ENCODE assay signal across 21 cellular contexts in genomic region chr6:130156908-130157307, GRCh38.
A peak's percentile ranks its signal among the peaks of the same experiment; 100 is the strongest.
DNase-seq lines count a peak whose midpoint lies in the region; ATAC-seq, FAIRE-seq and TF ChIP-seq lines count a peak whose summit lies in the region.
"Had no signal": no experiment of that assay in that cellular context is flagged by ENCODE, and none has a peak within 500 bp of the region (broad histone marks: within the 10 kb centered on the region; RNA-seq: fewer than 3 reads in every experiment).

No MANE protein-coding gene starts in this region.

- WGBS in A549 (ENCODE audit: missing lambda C conversion rate), result 66% methylated on average over 5 of the region's 5 CpGs

- peaks cover 58% of the 10 kb centered on the region for H3K36me3 Mint-ChIP-seq in central memory CD8-positive, alpha-beta T cell (ENCODE audit: insufficient read depth)

- ATAC-seq in A549 (no peak), GM18858 (IDR thresholded peaks at IDR 0.05; ENCODE audit: unreplicated experiment) (no peak)
- ATAC-seq in central memory CD8-positive, alpha-beta T cell (replicated peaks; ENCODE audit: extremely low read depth, poor library complexity, severe bottlenecking), result no peak
- ATAC-seq: CD8-positive, alpha-beta T cell had no signal

- H3K4me1 ChIP-seq in A549 (no peaks in the 10 kb centered on the region), HEK293 (ENCODE audit: control insufficient read depth, insufficient read depth, low read length) (no peaks in the 10 kb centered on the region)
- H3K4me1 ChIP-seq: BLaER1, Caco-2 had no signal

- no peaks in the 10 kb centered on the region for H3K27me3 Mint-ChIP-seq in central memory CD8-positive, alpha-beta T cell
- H3K27me3 Mint-ChIP-seq: B cell; CD4-positive, alpha-beta T cell had no signal

- H3K36me3 ChIP-seq in HEK293 (ENCODE audit: control insufficient read depth in 2 of 2, insufficient read depth in 1 of 2, low read length in 2 of 2), result no peaks in the 10 kb centered on the region
- H3K36me3 ChIP-seq: BLaER1 had no signal

- no peaks in the 10 kb centered on the region for H3K9me3 Mint-ChIP-seq in central memory CD8-positive, alpha-beta T cell
- H3K9me3 Mint-ChIP-seq: CD4-positive, alpha-beta T cell had no signal

- no peak overlapping the region for H3K27ac ChIP-seq in A549
- H3K27ac ChIP-seq in HEK293 (ENCODE audit: extremely low read depth, low read depth, low read length), result no peak overlapping the region
- H3K27ac ChIP-seq: BLaER1, C4-2B had no signal

- H3K27ac Mint-ChIP-seq in central memory CD8-positive, alpha-beta T cell (ENCODE audit: low read depth), result peak overlapping the region; percentile 82
- H3K27ac Mint-ChIP-seq: B cell; CD8-positive, alpha-beta T cell had no signal

- no peak for FAIRE-seq in A549 (lab: Jason Lieb, UNC)
- FAIRE-seq: A204.1, D721Med, G401.6, GM12891 had no signal

- TF ChIP-seq CTCF in A549 (IDR thresholded peaks at IDR 0.05) (no peak), HEK293 (tag by site-specific recombination; IDR thresholded peaks at IDR 0.05) (no peak)

- H3K9me3 ChIP-seq in A549 (no peaks in the 10 kb centered on the region), HEK293 (ENCODE audit: control insufficient read depth, insufficient read depth, low read depth, low read length) (no peaks in the 10 kb centered on the region)
- H3K9me3 ChIP-seq: Caco-2 had no signal

- H3K4me2 ChIP-seq in A549, result no peak overlapping the region
- H3K4me2 ChIP-seq: BLaER1 had no signal

- CTCF ChIA-PET in A549 (lab: Yijun Ruan, JAX), result no interaction called here
- CTCF ChIA-PET in HEK293 (lab: Yijun Ruan, JAX), result no interaction called here

- no peak overlapping the region for H3K4me3 ChIP-seq in A549
- H3K4me3 ChIP-seq in HEK293 (ENCODE audit: low read depth, low read length), result no peak overlapping the region
- H3K4me3 ChIP-seq: BLaER1 had no signal

- no peak overlapping the region for H3K4me3 Mint-ChIP-seq in central memory CD8-positive, alpha-beta T cell
- H3K4me3 Mint-ChIP-seq: B cell; CD4-positive, alpha-beta T cell; CD8-positive, alpha-beta T cell had no signal

- no peak for TF ChIP-seq EP300 in A549 (IDR thresholded peaks at IDR 0.05)

- POLR2A ChIA-PET in A549 (lab: Yijun Ruan, JAX) (no interaction called here), HEK293 (lab: Yijun Ruan, JAX) (no interaction called here)

- peaks cover 30% of the 10 kb centered on the region for H3K4me1 Mint-ChIP-seq in central memory CD8-positive, alpha-beta T cell

- TF ChIP-seq RAD21 in A549 (conservative IDR thresholded peaks at IDR 0.05 in 1 of 2, IDR thresholded peaks at IDR 0.05 in 1 of 2), result no peak

- TF ChIP-seq POLR2A in A549 (IDR thresholded peaks at IDR 0.05; ENCODE audit: low read length), result no peak

- DNase-seq in A549 (ENCODE audit: low read depth in 1 of 2, low spot score in 1 of 2) (no peak), C1 segment of cervical spinal cord (lab: John Stamatoyannopoulos, UW) (no peak), H4 (ENCODE audit: low spot score) (no peak)
- no peak for DNase-seq in central memory CD8-positive, alpha-beta T cell (ENCODE audit: low spot score in 2 of 2)
- DNase-seq: 8988T; AML-193; Caco-2; Calu3; CD4-positive, alpha-beta T cell; CD8-positive, alpha-beta T cell; DMS79 treated with DMSO at 0.1 percent for 48 hours; GF-D8 had no signal

TF ChIP-seq in A549, 52 proteins besides CTCF, POLR2A, EP300 and RAD21:
- TF ChIP-seq ZC3H11A (IDR thresholded peaks at IDR 0.05), result peak; percentile 36
- no peak for TF ChIP-seq CBX2 (IDR thresholded peaks at IDR 0.05; ENCODE audit: borderline replicate concordance, low read depth)
- TF ChIP-seq ELK1 (IDR thresholded peaks at IDR 0.05; ENCODE audit: low read depth, low read length), result no peak

TF ChIP-seq in HEK293, 187 proteins besides CTCF, POLR2A, EP300 and RAD21 (continues in another document):
- TF ChIP-seq ZNF140 (tag by site-specific recombination; IDR thresholded peaks at IDR 0.05) (peak; percentile 72; the same call in 1 of the 2 replicates), ZNF664 (tag by site-specific recombination; IDR thresholded peaks at IDR 0.05) (0 out of 2 replicates have a peak, but pooled peaks have one; percentile 21), SALL2 (tag by site-specific recombination; IDR thresholded peaks at IDR 0.05; ENCODE audit: borderline replicate concordance) (no peak), ZNF791 (tag by site-specific recombination; IDR thresholded peaks at IDR 0.05) (0 out of 2 replicates have a peak, but pooled peaks have one; percentile 38), SP2 (tag by site-specific recombination; IDR thresholded peaks at IDR 0.05) (no peak), TRIM28 (IDR thresholded peaks at IDR 0.05; ENCODE audit: borderline replicate concordance, low read length) (no peak), ZNF266 (tag by site-specific recombination; IDR thresholded peaks at IDR 0.05; ENCODE audit: low read depth) (0 out of 2 replicates have a peak, but pooled peaks have one; percentile 25), ZNF433 (tag by site-specific recombination; IDR thresholded peaks at IDR 0.05; ENCODE audit: low read depth) (peak; percentile 61; the same call in 1 of the 2 replicates), ZBTB11 (tag by site-specific recombination; conservative IDR thresholded peaks at IDR 0.05; ENCODE audit: low read depth) (peak; percentile 73), ZNF629 (tag by site-specific recombination; IDR thresholded peaks at IDR 0.05) (peak; percentile 26; the same call in 1 of the 2 replicates), ZNF366 (tag by site-specific recombination; conservative IDR thresholded peaks at IDR 0.05) (no peak), ZNF501 (tag by site-specific recombination; IDR thresholded peaks at IDR 0.05) (0 out of 2 replicates have a peak, but pooled peaks have one; percentile 33), ZBTB8A (tag by site-specific recombination; IDR thresholded peaks at IDR 0.05) (peak; percentile 68), ZNF426 (tag by site-specific recombination; IDR thresholded peaks at IDR 0.05) (peak; percentile 86), ZNF518A (tag by site-specific recombination; conservative IDR thresholded peaks at IDR 0.05; ENCODE audit: low read depth) (peak; percentile 82), ZNF623 (tag by site-specific recombination; IDR thresholded peaks at IDR 0.05) (peak; percentile 71), GLI2 (tag by site-specific recombination; IDR thresholded peaks at IDR 0.05; ENCODE audit: borderline replicate concordance, low read depth) (peak; percentile 18; the same call in 1 of the 2 replicates)

Comparison
In these comparisons a context has a peak if more than half of its experiments do, and no peak if none do; other contexts are left out.
1. Of the 5 proteins assayed by ChIP-seq in both HEK293 and A549: peak only in HEK293: REST; only in A549: none; in both: none; in neither: 4.